14 cellular contexts compared by ENCODE assay signal in genomic region chr3:152254031-152254430, GRCh38. TPM values are rescaled to one million over a fixed set of nuclear protein-coding genes. Genes with fewer than 3 reads are reported as not detected.
DNase-seq lines count a peak whose midpoint lies in the region; ATAC-seq and TF ChIP-seq lines count a peak whose summit lies in the region.
"Had no signal": no experiment of that assay in that cellular context is flagged by ENCODE, and none has a peak within 500 bp of the region (broad histone marks: within the 10 kb centered on the region; RNA-seq: fewer than 3 reads in every experiment).

No MANE protein-coding gene starts in this region.

- H3K27ac ChIP-seq in HL-60 (replicated peaks): peak overlapping the region; percentile 89
- H3K27ac ChIP-seq: SJSA1, upper lobe of left lung had no signal

- H3K4me3 ChIP-seq in HL-60 (replicated peaks; ENCODE audit: insufficient read depth, low read length): no peak overlapping the region
- H3K4me3 ChIP-seq: SJSA1, skin epidermis, upper lobe of left lung had no signal

- H3K27me3 ChIP-seq in HL-60 (ENCODE audit: insufficient read depth, poor library complexity, severe bottlenecking): no peaks in the 10 kb centered on the region
- H3K27me3 ChIP-seq: SJSA1, upper lobe of left lung had no signal

- no peak for DNase-seq in activated T-cell treated with anti-CD3 and anti-CD28 coated beads, Interleukin-2, amount 50 U/mL, for 4 hours
- DNase-seq in activated T-cell treated with anti-CD3 and anti-CD28 coated beads for 4 hours (no peak), HL-60 (ENCODE audit: low read depth in 1 of 2, low spot score in 1 of 2) (no peak), left lobe of liver (ENCODE audit: low spot score) (no peak), NCI-H2107 (lab: John Stamatoyannopoulos, UW) (no peak), GOT3 (lab: John Stamatoyannopoulos, UW) (no peak)
- DNase-seq in stimulated activated naive CD8-positive, alpha-beta T cell treated with anti-CD3 and anti-CD28 coated beads, Interleukin-15, amount 100 ng/mL, for 72 hours: no peak
- DNase-seq: foreskin melanocyte, NCI-H1105, NCI-H510A, upper lobe of left lung had no signal

- H3K9me3 Mint-ChIP-seq in activated T-cell treated with anti-CD3 and anti-CD28 coated beads, Interleukin-2, amount 50 U/mL, for 4 hours: no peaks in the 10 kb centered on the region
- H3K9me3 Mint-ChIP-seq in activated T-helper 17 cell treated with anti-CD3 and anti-CD28 coated beads, Interleukin-2, amount 50 U/mL, for 72 hours: no peaks in the 10 kb centered on the region
- H3K9me3 Mint-ChIP-seq in stimulated activated naive CD8-positive, alpha-beta T cell treated with anti-CD3 and anti-CD28 coated beads, Interleukin-15, amount 100 ng/mL, for 72 hours: peaks cover 0 to 5% of the 10 kb centered on the region in 2 donors

- no peaks in the 10 kb centered on the region for H3K27me3 Mint-ChIP-seq in activated T-cell treated with anti-CD3 and anti-CD28 coated beads, Interleukin-2, amount 50 U/mL, for 4 hours (ENCODE audit: low read depth)
- no peaks in the 10 kb centered on the region for H3K27me3 Mint-ChIP-seq in activated T-helper 17 cell treated with anti-CD3 and anti-CD28 coated beads, Interleukin-2, amount 50 U/mL, for 72 hours
- H3K27me3 Mint-ChIP-seq in stimulated activated naive CD8-positive, alpha-beta T cell treated with anti-CD3 and anti-CD28 coated beads, Interleukin-15, amount 100 ng/mL, for 72 hours: no peaks in the 10 kb centered on the region

- peak overlapping the region; percentile 99 for H3K27ac Mint-ChIP-seq in activated T-helper 17 cell treated with anti-CD3 and anti-CD28 coated beads, Interleukin-2, amount 50 U/mL, for 72 hours
- peak overlapping the region; percentile 30 to 92 for H3K27ac Mint-ChIP-seq in stimulated activated naive CD8-positive, alpha-beta T cell treated with anti-CD3 and anti-CD28 coated beads, Interleukin-15, amount 100 ng/mL, for 72 hours

- H3K4me3 Mint-ChIP-seq in activated T-cell treated with anti-CD3 and anti-CD28 coated beads, Interleukin-2, amount 50 U/mL, for 4 hours: peak overlapping the region; percentile 57
- H3K4me3 Mint-ChIP-seq in activated T-helper 17 cell treated with anti-CD3 and anti-CD28 coated beads, Interleukin-2, amount 50 U/mL, for 72 hours: peak overlapping the region; percentile 75
- peak overlapping the region; percentile 45 to 70 for H3K4me3 Mint-ChIP-seq in stimulated activated naive CD8-positive, alpha-beta T cell treated with anti-CD3 and anti-CD28 coated beads, Interleukin-15, amount 100 ng/mL, for 72 hours

- H3K36me3 Mint-ChIP-seq in activated T-cell treated with anti-CD3 and anti-CD28 coated beads, Interleukin-2, amount 50 U/mL, for 4 hours (ENCODE audit: insufficient read depth): peaks cover 4% of the 10 kb centered on the region
- peaks cover 16% of the 10 kb centered on the region for H3K36me3 Mint-ChIP-seq in activated T-helper 17 cell treated with anti-CD3 and anti-CD28 coated beads, Interleukin-2, amount 50 U/mL, for 72 hours (ENCODE audit: low read depth)

- no peak for ATAC-seq in activated T-cell treated with anti-CD3 and anti-CD28 coated beads, Interleukin-2, amount 50 U/mL, for 4 hours
- ATAC-seq in activated T-helper 17 cell treated with anti-CD3 and anti-CD28 coated beads, Interleukin-2, amount 50 U/mL, for 72 hours (replicated peaks): no peak
- ATAC-seq in stimulated activated naive CD8-positive, alpha-beta T cell treated with anti-CD3 and anti-CD28 coated beads, Interleukin-15, amount 100 ng/mL, for 72 hours: no peak
- no peak for ATAC-seq in left lobe of liver

- H3K4me1 Mint-ChIP-seq in activated T-cell treated with anti-CD3 and anti-CD28 coated beads, Interleukin-2, amount 50 U/mL, for 4 hours (ENCODE audit: low read depth): peaks cover 77% of the 10 kb centered on the region
- H3K4me1 Mint-ChIP-seq in activated T-helper 17 cell treated with anti-CD3 and anti-CD28 coated beads, Interleukin-2, amount 50 U/mL, for 72 hours: peaks cover 41% of the 10 kb centered on the region
- H3K4me1 Mint-ChIP-seq in stimulated activated naive CD8-positive, alpha-beta T cell treated with anti-CD3 and anti-CD28 coated beads, Interleukin-15, amount 100 ng/mL, for 72 hours: peaks cover 78% of the 10 kb centered on the region

- TF ChIP-seq CTCF in HL-60 (IDR thresholded peaks at IDR 0.05; ENCODE audit: insufficient read depth, low read length): no peak

RNA-seq across cellular contexts. Expression of gene MBNL1, which starts 14.7 kb away (rescaled TPM):
- 100 to 1,000 TPM; 343 to 376 (median 347) TPM for total RNA-seq in activated T-cell treated with anti-CD3 and anti-CD28 coated beads, Interleukin-2, amount 50 U/mL, for 4 hours
- 100 to 1,000 TPM; 322 to 452 TPM for total RNA-seq in activated T-helper 17 cell treated with anti-CD3 and anti-CD28 coated beads, Interleukin-2, amount 50 U/mL, for 72 hours
- total RNA-seq in left lobe of liver: 48.4 TPM
